In genomic region chr3:53147161-53147902, GRCh38 we compare ENCODE assay signal across 22 cellular contexts. TPM values are rescaled to one million over a fixed set of nuclear protein-coding genes. Genes with fewer than 3 reads are reported as not detected.
DNase-seq lines count a peak whose midpoint lies in the region; ATAC-seq and TF ChIP-seq lines count a peak whose summit lies in the region.
"Had no signal": no experiment of that assay in that cellular context is flagged by ENCODE, and none has a peak within 500 bp of the region (broad histone marks: within the 10 kb centered on the region; RNA-seq: fewer than 3 reads in every experiment).

No MANE protein-coding gene starts in this region.

- peak overlapping the region in 1 of 2 donors; percentile 82 for H3K27ac ChIP-seq in left lung
- H3K27ac ChIP-seq in prostate gland = peak overlapping the region; percentile 80 to 82
- H3K27ac ChIP-seq: SJSA1 had no signal

- no peaks in the 10 kb centered on the region for H3K36me3 ChIP-seq in left lung
- no peaks in the 10 kb centered on the region for H3K36me3 ChIP-seq in prostate gland
- H3K36me3 ChIP-seq: heart left ventricle, Peyer's patch, SJSA1 had no signal

- H3K4me1 Mint-ChIP-seq in CD14-positive monocyte = peaks cover 62% of the 10 kb centered on the region
- H3K4me1 Mint-ChIP-seq: CD4-positive, alpha-beta memory T cell had no signal

- DNase-seq in CD14-positive monocyte (ENCODE audit: low spot score) (no peak), NCI-H69 (lab: John Stamatoyannopoulos, UW) (peak; percentile 23), left lung (no peak), prostate gland (ENCODE audit: low spot score) (no peak)
- no peak for DNase-seq in stimulated activated CD4-positive, alpha-beta T cell treated with anti-CD3 and anti-CD28 coated beads, Interleukin-4, amount 100 ng/mL, for 4 hours
- DNase-seq: activated CD4-positive, alpha-beta T cell treated with anti-CD3 and anti-CD28 coated beads, Interleukin-2, amount 50 U/mL, for 48 hours; activated effector memory CD4-positive, alpha-beta T cell treated with Interleukin-2 at 50 U/mL for 16 hours; CD4-positive, alpha-beta memory T cell; DMS153; GDM1; NCI-H1048; NCI-H1930; NCI-H345; NK-92 treated with Interleukin-12 subunit alpha and Interleukin-12 subunit beta, amount 100 ng/mL, for 24 hours; substantia nigra; T-helper 17 cell had no signal

- ATAC-seq in left lung (peak; percentile 13), GM19397 (IDR thresholded peaks at IDR 0.05; ENCODE audit: unreplicated experiment) (no peak), HG03457 (IDR thresholded peaks at IDR 0.05; ENCODE audit: unreplicated experiment) (no peak), HG02885 (IDR thresholded peaks at IDR 0.05; ENCODE audit: poor library complexity, unreplicated experiment) (no peak)
- ATAC-seq: heart left ventricle, T-helper 17 cell had no signal

- H3K27me3 ChIP-seq in left lung = no peaks in the 10 kb centered on the region
- H3K27me3 ChIP-seq in prostate gland (replicated peaks; ENCODE audit: insufficient read depth) = no peaks in the 10 kb centered on the region
- H3K27me3 ChIP-seq: heart left ventricle, Peyer's patch, SJSA1 had no signal

- TF ChIP-seq POLR2A in prostate gland (IDR thresholded peaks at IDR 0.05) = no peak

- no peaks in the 10 kb centered on the region for H3K27me3 Mint-ChIP-seq in CD14-positive monocyte (ENCODE audit: low read depth in 3 of 3)
- H3K27me3 Mint-ChIP-seq: CD4-positive, alpha-beta memory T cell had no signal

- H3K4me3 ChIP-seq in left lung (no peak overlapping the region), prostate gland (no peak overlapping the region)
- H3K4me3 ChIP-seq: heart left ventricle, Peyer's patch, SJSA1 had no signal

- intact Hi-C loops in CD14-positive monocyte (cut with micrococcal nuclease) (no loop called here), left lung (cut with DNase I) (no loop called here), prostate gland (cut with DNase I) (no loop called here)

- peaks cover 0 to 2% of the 10 kb centered on the region in 2 donors for H3K36me3 Mint-ChIP-seq in CD14-positive monocyte
- H3K36me3 Mint-ChIP-seq: CD4-positive, alpha-beta memory T cell had no signal

- H3K9me3 ChIP-seq in left lung (no peaks in the 10 kb centered on the region), prostate gland (no peaks in the 10 kb centered on the region)
- H3K9me3 ChIP-seq: heart left ventricle, Peyer's patch, SJSA1 had no signal

- H3K27ac Mint-ChIP-seq in CD14-positive monocyte = peak overlapping the region; percentile 74 to 88 (median 82)
- H3K27ac Mint-ChIP-seq: T-helper 17 cell had no signal

- H3K4me1 ChIP-seq in left lung = peaks cover 9 to 76% of the 10 kb centered on the region in 2 donors
- peaks cover 44% of the 10 kb centered on the region for H3K4me1 ChIP-seq in prostate gland (replicated peaks)
- H3K4me1 ChIP-seq: SJSA1 had no signal

- H3K4me3 Mint-ChIP-seq in CD14-positive monocyte = no peak overlapping the region
- H3K4me3 Mint-ChIP-seq: CD4-positive, alpha-beta memory T cell; T-helper 17 cell had no signal

- WGBS in prostate gland = 81% methylated on average over 11 of the region's 11 CpGs

- TF ChIP-seq CTCF in CD14-positive monocyte (IDR thresholded peaks at IDR 0.05) = no peak
- TF ChIP-seq CTCF in left lung (IDR thresholded peaks at IDR 0.05) = no peak
- TF ChIP-seq CTCF in prostate gland (IDR thresholded peaks at IDR 0.05) = no peak

- peaks cover 0 to 2% (median 0%) of the 10 kb centered on the region in 7 donors for H3K9me3 Mint-ChIP-seq in CD14-positive monocyte
- H3K9me3 Mint-ChIP-seq: CD4-positive, alpha-beta memory T cell had no signal

RNA-seq across cellular contexts. Expression of gene PRKCD, which starts 13.7 kb away (rescaled TPM):
- polyA plus RNA-seq in CD14-positive monocyte = 100 to 1,000 TPM; 123 to 158 TPM
- total RNA-seq in left lung (10 to 100 TPM; 73.2 to 73.7 TPM), prostate gland (10 to 100 TPM; 33.4 to 57.9 TPM)

RNA-seq across cellular contexts. Expression of gene RFT1, which starts 17.1 kb away (rescaled TPM):
- 10 to 100 TPM; 25.6 to 34.9 TPM for polyA plus RNA-seq in CD14-positive monocyte
- 10 to 100 TPM; 24.3 to 28.0 TPM for total RNA-seq in left lung
- total RNA-seq in prostate gland = 10 to 100 TPM; 10.3 to 31.1 TPM
